ENCODE assay signal across 8 cellular contexts in the genomic region with DNA sequence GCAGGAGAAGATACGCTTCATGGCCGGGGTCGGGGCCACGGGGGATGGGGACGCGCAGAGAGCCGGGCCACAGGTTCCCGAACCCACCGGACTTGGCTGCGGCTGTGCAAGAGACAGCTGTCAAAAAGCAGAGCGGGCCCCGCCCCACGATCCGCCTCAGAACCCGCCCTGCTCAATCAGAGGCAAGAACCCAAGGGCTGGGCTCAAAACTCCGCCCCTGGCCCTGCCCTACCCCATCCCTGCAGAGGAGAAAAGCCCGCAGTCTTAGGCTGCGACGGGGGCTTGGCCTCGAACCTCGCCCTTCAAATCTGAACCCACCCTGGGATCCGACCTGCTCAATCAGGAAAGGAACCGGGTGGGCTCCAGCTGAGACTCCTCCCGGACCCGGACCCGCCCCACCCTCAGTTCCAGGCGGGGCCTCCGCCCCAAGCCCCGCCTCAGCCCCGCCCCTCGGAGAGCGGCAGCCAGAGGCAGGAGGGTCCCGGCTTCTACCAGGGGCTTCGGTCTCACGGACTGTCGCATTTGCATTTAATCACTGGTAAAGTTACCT. TPM values are rescaled to one million over a fixed set of nuclear protein-coding genes. Genes with fewer than 3 reads are reported as not detected.
DNase-seq lines count a peak whose midpoint lies in the region; TF ChIP-seq lines count a peak whose summit lies in the region.

A gene with protein sequence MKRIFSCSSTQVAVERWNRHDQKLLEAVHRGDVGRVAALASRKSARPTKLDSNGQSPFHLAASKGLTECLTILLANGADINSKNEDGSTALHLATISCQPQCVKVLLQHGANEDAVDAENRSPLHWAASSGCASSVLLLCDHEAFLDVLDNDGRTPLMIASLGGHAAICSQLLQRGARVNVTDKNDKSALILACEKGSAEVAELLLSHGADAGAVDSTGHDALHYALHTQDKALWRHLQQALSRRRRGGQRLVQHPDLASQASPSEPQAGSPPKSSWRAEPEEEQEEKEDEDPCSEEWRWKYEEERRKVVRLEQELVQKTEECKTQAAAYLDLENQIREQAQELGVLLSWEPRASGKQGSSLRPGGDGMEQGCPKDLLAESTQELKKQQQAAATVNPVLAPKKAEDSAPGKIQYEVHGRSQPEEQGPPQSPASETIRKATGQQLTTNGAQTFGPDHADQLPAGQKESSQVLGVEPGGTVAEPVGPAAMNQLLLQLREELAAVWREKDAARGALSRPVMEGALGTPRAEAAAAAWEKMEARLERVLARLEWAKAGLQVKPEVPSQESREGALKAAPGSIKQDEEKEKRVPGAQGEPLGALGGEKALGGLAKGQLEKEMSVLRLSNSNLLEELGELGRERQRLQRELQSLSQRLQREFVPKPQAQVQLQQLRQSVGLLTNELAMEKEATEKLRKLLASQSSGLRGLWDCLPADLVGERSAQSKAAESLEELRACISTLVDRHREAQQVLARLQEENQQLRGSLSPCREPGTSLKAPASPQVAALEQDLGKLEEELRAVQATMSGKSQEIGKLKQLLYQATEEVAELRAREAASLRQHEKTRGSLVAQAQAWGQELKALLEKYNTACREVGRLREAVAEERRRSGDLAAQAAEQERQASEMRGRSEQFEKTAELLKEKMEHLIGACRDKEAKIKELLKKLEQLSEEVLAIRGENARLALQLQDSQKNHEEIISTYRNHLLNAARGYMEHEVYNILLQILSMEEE (minus strand): TSS at position 129 of the 550 bp plus-strand sequence. CDS start 108 bp downstream, at position 21.

- peak within 1 kb of the TSS; percentile 52 for H3K9ac ChIP-seq in neural cell (ENCODE audit: low read length)

- H3K79me2 ChIP-seq in neural cell (replicated peaks; ENCODE audit: insufficient read depth, low read length): no peaks in the 10 kb centered on the region

- TF ChIP-seq CTCF in RWPE1 (conservative IDR thresholded peaks at IDR 0.05; ENCODE audit: low read depth): no peak
- TF ChIP-seq CTCF in foreskin fibroblast (IDR thresholded peaks at IDR 0.05; ENCODE audit: low read depth, low read length): no peak
- no peak for TF ChIP-seq CTCF in neural cell (IDR thresholded peaks at IDR 0.05; ENCODE audit: poor library complexity, severe bottlenecking)

- peak within 1 kb of the TSS; percentile 63 to 78 for H3K4me3 ChIP-seq in foreskin fibroblast (ENCODE audit: low read depth in 1 of 2, low read length in 2 of 2)
- H3K4me3 ChIP-seq in neural cell (ENCODE audit: low read length): peak within 1 kb of the TSS; percentile 81

- H3K27ac ChIP-seq in RWPE1 (peak within 1 kb of the TSS; percentile 37), neural cell (ENCODE audit: low read length) (no peak within 1 kb of the TSS)

- H3K27me3 ChIP-seq in neural cell (ENCODE audit: insufficient read depth, low read depth, low read length): peaks cover 22% of the 10 kb centered on the region

- POLR2A ChIA-PET in RWPE1 (lab: Yijun Ruan, JAX; ENCODE audit: low non-redundant PET): interaction anchor here (0.6 kb wide), 1 partner anchor 25 kb away, joined by 3 read pairs; no protein-coding TSS in a partner anchor

- peak within 1 kb of the TSS; percentile 56 for H2AFZ ChIP-seq in neural cell (ENCODE audit: low read depth, low read length)

- peak; percentile 81 for DNase-seq in Daoy (ENCODE audit: low read depth)
- DNase-seq in H4 (ENCODE audit: low spot score): peak; percentile 44
- DNase-seq in Kasumi-1 (lab: John Stamatoyannopoulos, UW): peak; percentile 34 to 66
- peak; percentile 94 for DNase-seq in RWPE1 (ENCODE audit: low spot score)
- peak; percentile 85 for DNase-seq in activated effector memory CD4-positive, alpha-beta T cell treated with Interleukin-2 at 50 U/mL for 16 hours
- DNase-seq in foreskin fibroblast: peak; percentile 55 to 86
- DNase-seq in stimulated activated naive CD4-positive, alpha-beta T cell treated with Interleukin-2 at 50 U/mL for 16 hours (lab: John Stamatoyannopoulos, UW): peak; percentile 87

- H3K4me2 ChIP-seq in neural cell (ENCODE audit: low read length): peak within 1 kb of the TSS; percentile 62

- no peaks in the 10 kb centered on the region for H3K36me3 ChIP-seq in neural cell (ENCODE audit: insufficient read depth, low read length)

- no peaks in the 10 kb centered on the region for H3K9me3 ChIP-seq in neural cell (ENCODE audit: low read length)

- H3K9me2 ChIP-seq in neural cell (ENCODE audit: insufficient read depth, low read length): no peaks in the 10 kb centered on the region

- H4K20me1 ChIP-seq in neural cell (ENCODE audit: insufficient read depth): no peaks in the 10 kb centered on the region

- TF ChIP-seq RAD21 in neural cell (conservative IDR thresholded peaks at IDR 0.05): no peak

- H3F3A ChIP-seq in neural cell (ENCODE audit: insufficient read depth, low read length, poor library complexity, severe bottlenecking): no peaks in the 10 kb centered on the region

- TF ChIP-seq EP300 in neural cell (conservative IDR thresholded peaks at IDR 0.05; ENCODE audit: poor library complexity, severe bottlenecking): no peak

- CTCF ChIA-PET in RWPE1 (lab: Yijun Ruan, JAX): interaction anchor here (0.6 to 0.9 kb wide), 3 partner anchors 11 to 48 kb away, joined by 3 to 6 read pairs (median 4); a partner anchor contains a TSS

TF ChIP-seq in neural cell, 6 proteins besides CTCF, POLR2A, EP300 and RAD21:
- TF ChIP-seq SMC3 (conservative IDR thresholded peaks at IDR 0.05; ENCODE audit: poor library complexity) (no peak), EZH2 (IDR thresholded peaks at IDR 0.05; ENCODE audit: borderline replicate concordance, insufficient read depth, low read length, poor library complexity, severe bottlenecking) (no peak), TAF1 (IDR thresholded peaks at IDR 0.05; ENCODE audit: low read depth) (no peak), MXI1 (conservative IDR thresholded peaks at IDR 0.05; ENCODE audit: poor library complexity, severe bottlenecking) (no peak), POLR2AphosphoS5 (IDR thresholded peaks at IDR 0.05) (no peak)

RNA-seq across cellular contexts. Expression of the gene that starts here (rescaled TPM):
- total RNA-seq in Daoy (2014; rRNA removed; shearing (Covaris generic)): not detected in 2 replicates
- total RNA-seq in H4 (2014; rRNA removed; shearing (Covaris generic)): not detected in 2 replicates
- polyA plus RNA-seq in neural cell: 0.16 TPM in 1 of 2 replicates, not detected in the other
- 0.12 TPM in 1 of 2 replicates, not detected in the other for polyA minus RNA-seq in neural cell

Comparison
In these comparisons a context has a peak if more than half of its experiments do, and no peak if none do; other contexts are left out.
1. Peak in DNase-seq in Daoy; RNA of the gene not detected or under 1 TPM.
2. Peak in DNase-seq in H4; RNA of the gene not detected or under 1 TPM.
3. DNase-seq: peak in every context shown above with its lines; median percentile 94 in RWPE1; 87 in stimulated activated naive CD4-positive, alpha-beta T cell treated with Interleukin-2 at 50 U/mL for 16 hours; 85 in activated effector memory CD4-positive, alpha-beta T cell treated with Interleukin-2 at 50 U/mL for 16 hours; 81 in Daoy; 70 in foreskin fibroblast; 50 in Kasumi-1; 44 in H4.